21 cellular contexts compared by ENCODE assay signal in genomic region chr5:91850031-91850430, GRCh38.
A peak's percentile ranks its signal among the peaks of the same experiment; 100 is the strongest.
DNase-seq lines count a peak whose midpoint lies in the region; ATAC-seq and TF ChIP-seq lines count a peak whose summit lies in the region.
"Had no signal": no experiment of that assay in that cellular context is flagged by ENCODE, and none has a peak within 500 bp of the region (broad histone marks: within the 10 kb centered on the region; RNA-seq: fewer than 3 reads in every experiment).

No MANE protein-coding gene starts in this region.

- BruUV-seq in PC-9 (replicated peaks; lab: Mats Ljungman, UMichigan): no TSS peak

- H3K27ac Mint-ChIP-seq in GM23338: peak overlapping the region; percentile 17
- peak overlapping the region; percentile 73 for H3K27ac Mint-ChIP-seq in osteocyte (ENCODE audit: unreplicated experiment)
- H3K27ac Mint-ChIP-seq: activated CD4-positive, alpha-beta T cell treated with anti-CD3 and anti-CD28 coated beads, Interleukin-2, amount 10 ng/mL, durations not matched to agents 24 days and 14 days had no signal

- H3K27me3 Mint-ChIP-seq in GM23338 (ENCODE audit: insufficient read depth, low read depth, poor library complexity) (no peaks in the 10 kb centered on the region), osteocyte (ENCODE audit: unreplicated experiment) (no peaks in the 10 kb centered on the region)
- H3K27me3 Mint-ChIP-seq: activated CD4-positive, alpha-beta T cell treated with anti-CD3 and anti-CD28 coated beads, Interleukin-2, amount 10 ng/mL, durations not matched to agents 24 days and 14 days; central memory CD8-positive, alpha-beta T cell had no signal

- no peaks in the 10 kb centered on the region for H3K36me3 Mint-ChIP-seq in GM23338 (ENCODE audit: low read depth)
- H3K36me3 Mint-ChIP-seq in osteocyte (ENCODE audit: unreplicated experiment): no peaks in the 10 kb centered on the region

- no peaks in the 10 kb centered on the region for H3K9me3 ChIP-seq in SK-N-MC (ENCODE audit: low read depth, low read length)
- peaks cover 5% of the 10 kb centered on the region; the same call in 1 of the 2 replicates for H3K9me3 ChIP-seq in PC-9 (ENCODE audit: insufficient read depth, low read depth)
- H3K9me3 ChIP-seq: esophagus squamous epithelium, left ventricle myocardium inferior, mucosa of descending colon had no signal

- H3K4me1 ChIP-seq in GM23338 (ENCODE audit: insufficient read depth): peaks cover 23% of the 10 kb centered on the region; the same call in 1 of the 2 replicates
- H3K4me1 ChIP-seq in PC-9 (replicated peaks; ENCODE audit: insufficient read depth): 0 out of 2 replicates have a peak, but pooled peaks cover 8% of the 10 kb centered on the region
- H3K4me1 ChIP-seq: esophagus squamous epithelium, left ventricle myocardium inferior had no signal

- H3K27ac ChIP-seq in GM23338 (ENCODE audit: low read depth): no peak overlapping the region
- H3K27ac ChIP-seq in SK-N-MC: peak overlapping the region; percentile 10; the same call in 1 of the 2 replicates
- no peak overlapping the region for H3K27ac ChIP-seq in PC-9
- H3K27ac ChIP-seq: esophagus squamous epithelium, left ventricle myocardium inferior had no signal

- H3K36me3 ChIP-seq in GM23338 (ENCODE audit: insufficient read depth) (no peaks in the 10 kb centered on the region), SK-N-MC (ENCODE audit: insufficient read depth, low read length) (no peaks in the 10 kb centered on the region), PC-9 (ENCODE audit: low read depth) (no peaks in the 10 kb centered on the region)
- H3K36me3 ChIP-seq: esophagus squamous epithelium, left ventricle myocardium inferior had no signal

- H3F3A ChIP-seq in GM23338 (replicated peaks; ENCODE audit: low read depth) (no peaks in the 10 kb centered on the region), PC-9 (ENCODE audit: insufficient read depth, low read depth) (peaks cover 3% of the 10 kb centered on the region; the same call in 1 of the 2 replicates)

- no peak overlapping the region for H3K9ac ChIP-seq in SK-N-MC (ENCODE audit: insufficient read length)

- H3K9me2 ChIP-seq in GM23338 (ENCODE audit: insufficient read depth) (no peaks in the 10 kb centered on the region; the same call in 1 of the 2 replicates), PC-9 (ENCODE audit: insufficient read depth) (no peaks in the 10 kb centered on the region)

- H3K9me3 Mint-ChIP-seq in GM23338 (no peaks in the 10 kb centered on the region), osteocyte (ENCODE audit: unreplicated experiment) (peaks cover 4% of the 10 kb centered on the region)
- H3K9me3 Mint-ChIP-seq: activated CD4-positive, alpha-beta T cell treated with anti-CD3 and anti-CD28 coated beads, Interleukin-2, amount 10 ng/mL, durations not matched to agents 24 days and 14 days; central memory CD8-positive, alpha-beta T cell had no signal

- peak overlapping the region; percentile 6 for H3K4me2 ChIP-seq in GM23338
- no peak overlapping the region for H3K4me2 ChIP-seq in PC-9

- DNase-seq in GM23338 (ENCODE audit: low spot score) (no peak), SK-N-MC (ENCODE audit: low read depth, low spot score) (no peak), epithelial cell of esophagus (ENCODE audit: low read depth) (peak; percentile 10), osteocyte (ENCODE audit: extremely low spot score, unreplicated experiment) (no peak), PC-9 (no peak)
- DNase-seq: activated CD4-positive, alpha-beta T cell treated with anti-CD3 and anti-CD28 coated beads, Interleukin-2, amount 10 ng/mL, durations not matched to agents 24 days and 14 days; activated CD8-positive, alpha-beta memory T cell treated with anti-CD3 and anti-CD28 coated beads, Interleukin-2, amount 50 U/mL, for 48 hours; activated effector memory CD4-positive, alpha-beta T cell treated with Interleukin-2 at 50 U/mL for 16 hours; effector CD4-positive, alpha-beta T cell; esophagus squamous epithelium; left ventricle myocardium inferior; mucosa of descending colon; NCI-H1930; NCI-H446; NK-92 treated with Interleukin-12 subunit alpha and Interleukin-12 subunit beta, amount 100 ng/mL, for 24 hours; stimulated activated CD4-positive, alpha-beta T cell treated with anti-CD3 and anti-CD28 coated beads, Interleukin-15, amount 100 ng/mL, for 24 hours had no signal

- H3K4me3 Mint-ChIP-seq in GM23338 (no peak overlapping the region), osteocyte (ENCODE audit: unreplicated experiment) (no peak overlapping the region)
- H3K4me3 Mint-ChIP-seq: activated CD4-positive, alpha-beta T cell treated with anti-CD3 and anti-CD28 coated beads, Interleukin-2, amount 10 ng/mL, durations not matched to agents 24 days and 14 days; central memory CD8-positive, alpha-beta T cell had no signal

- POLR2A ChIA-PET in PC-9 (lab: Charles Lee; ENCODE audit: unreplicated experiment): no interaction called here

- H3K27me3 ChIP-seq in GM23338 (ENCODE audit: insufficient read depth) (no peaks in the 10 kb centered on the region), PC-9 (ENCODE audit: insufficient read depth, low read depth) (no peaks in the 10 kb centered on the region)
- H3K27me3 ChIP-seq: esophagus squamous epithelium had no signal

- TF ChIP-seq CTCF in GM23338 (conservative IDR thresholded peaks at IDR 0.05; ENCODE audit: low read depth in 2 of 2) (no peak), epithelial cell of esophagus (IDR thresholded peaks at IDR 0.05; ENCODE audit: insufficient read depth, low read depth, low read length, missing control alignments) (no peak), osteocyte (IDR thresholded peaks at IDR 0.05) (no peak), PC-9 (conservative IDR thresholded peaks at IDR 0.05) (no peak)

- H2AFZ ChIP-seq in GM23338: no peak overlapping the region
- H2AFZ ChIP-seq in PC-9: no peak overlapping the region

- CTCF ChIA-PET in PC-9 (lab: Charles Lee): no interaction called here

- no peak overlapping the region for H3K4me3 ChIP-seq in GM23338
- no peak overlapping the region for H3K4me3 ChIP-seq in SK-N-MC
- no peak overlapping the region for H3K4me3 ChIP-seq in epithelial cell of esophagus (ENCODE audit: low read length)
- H3K4me3 ChIP-seq in PC-9: no peak overlapping the region
- H3K4me3 ChIP-seq: esophagus squamous epithelium, K562, left ventricle myocardium inferior, mucosa of descending colon had no signal

- no peaks in the 10 kb centered on the region for H3K79me2 ChIP-seq in GM23338 (replicated peaks; ENCODE audit: insufficient read depth)
- no peaks in the 10 kb centered on the region for H3K79me2 ChIP-seq in PC-9 (ENCODE audit: low read depth)

- H3K4me1 Mint-ChIP-seq in GM23338 (peaks cover 26% of the 10 kb centered on the region), osteocyte (ENCODE audit: unreplicated experiment) (peaks cover 46% of the 10 kb centered on the region)
- H3K4me1 Mint-ChIP-seq: activated CD4-positive, alpha-beta T cell treated with anti-CD3 and anti-CD28 coated beads, Interleukin-2, amount 10 ng/mL, durations not matched to agents 24 days and 14 days; central memory CD8-positive, alpha-beta T cell had no signal

- intact Hi-C loops in PC-9 (cut with micrococcal nuclease; ENCODE audit: unreplicated experiment): no loop called here

- H4K20me1 ChIP-seq in GM23338 (replicated peaks; ENCODE audit: insufficient read depth) (no peaks in the 10 kb centered on the region), PC-9 (ENCODE audit: insufficient read depth) (no peaks in the 10 kb centered on the region)

- ATAC-seq in GM23338: no peak
- no peak for ATAC-seq in GM18498 (IDR thresholded peaks at IDR 0.05; ENCODE audit: unreplicated experiment)
- ATAC-seq in HG03139 (IDR thresholded peaks at IDR 0.05; ENCODE audit: unreplicated experiment): no peak
- no peak for ATAC-seq in HG03159 (IDR thresholded peaks at IDR 0.05; ENCODE audit: unreplicated experiment)
- ATAC-seq: K562, mucosa of descending colon had no signal

TF ChIP-seq in GM23338, 12 proteins besides CTCF, POLR2A, EP300 and RAD21 (continues in another document):
- TF ChIP-seq, protein P1, sequence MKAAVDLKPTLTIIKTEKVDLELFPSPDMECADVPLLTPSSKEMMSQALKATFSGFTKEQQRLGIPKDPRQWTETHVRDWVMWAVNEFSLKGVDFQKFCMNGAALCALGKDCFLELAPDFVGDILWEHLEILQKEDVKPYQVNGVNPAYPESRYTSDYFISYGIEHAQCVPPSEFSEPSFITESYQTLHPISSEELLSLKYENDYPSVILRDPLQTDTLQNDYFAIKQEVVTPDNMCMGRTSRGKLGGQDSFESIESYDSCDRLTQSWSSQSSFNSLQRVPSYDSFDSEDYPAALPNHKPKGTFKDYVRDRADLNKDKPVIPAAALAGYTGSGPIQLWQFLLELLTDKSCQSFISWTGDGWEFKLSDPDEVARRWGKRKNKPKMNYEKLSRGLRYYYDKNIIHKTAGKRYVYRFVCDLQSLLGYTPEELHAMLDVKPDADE (IDR thresholded peaks at IDR 0.05): no peak
- TF ChIP-seq NANOG (IDR thresholded peaks at IDR 0.05; ENCODE audit: borderline replicate concordance) (peak; percentile 67; the same call in 1 of the 2 replicates), POLR2AphosphoS5 (IDR thresholded peaks at IDR 0.05; ENCODE audit: low read depth) (no peak), ZNF331 (CRISPR knock-in tag; IDR thresholded peaks at IDR 0.05; ENCODE audit: low read depth) (no peak), JUNB (IDR thresholded peaks at IDR 0.05; ENCODE audit: unreplicated experiment) (no peak)
